In genomic region chr22:20651286-20651685, GRCh38 we compare ENCODE assay signal across 20 cellular contexts.
DNase-seq lines count a peak whose midpoint lies in the region; ATAC-seq and TF ChIP-seq lines count a peak whose summit lies in the region.
"Had no signal": no experiment of that assay in that cellular context is flagged by ENCODE, and none has a peak within 500 bp of the region (broad histone marks: within the 10 kb centered on the region; RNA-seq: fewer than 3 reads in every experiment).

No MANE protein-coding gene starts in this region.

- intact Hi-C loops in right cardiac atrium (cut with DNase I), result no loop called here
- intact Hi-C loops in vagina (cut with DNase I), result no loop called here
- intact Hi-C loops in colonic mucosa (cut with DNase I), result no loop called here

- H3K14ac ChIP-seq in neuronal stem cell (ENCODE audit: low read length), result no peak overlapping the region

- no peak overlapping the region for H3K4ac ChIP-seq in neuronal stem cell (ENCODE audit: low read length)

- WGBS in right cardiac atrium, result 85% methylated on average over 2 of the region's 2 CpGs
- WGBS in neuronal stem cell (ENCODE audit: extremely low coverage in 2 of 2, insufficient read length in 2 of 2, insufficient replicate concordance in 1 of 2), 2 donors, result no CpG with 5 or more reads among the region's 2 CpGs

- no peak overlapping the region for H4K91ac ChIP-seq in neuronal stem cell (ENCODE audit: low read depth, low read length, poor library complexity)

- H3K36me3 ChIP-seq in right atrium auricular region (no peaks in the 10 kb centered on the region), neuronal stem cell (replicated peaks in 1 of 2; ENCODE audit: control insufficient read depth in 2 of 2, insufficient read depth in 2 of 2, low read length in 2 of 2) (no peaks in the 10 kb centered on the region), vagina (no peaks in the 10 kb centered on the region), colonic mucosa (no peaks in the 10 kb centered on the region)
- H3K36me3 ChIP-seq: HAP-1 had no signal

- no peak for ATAC-seq in right cardiac atrium

- H3K79me1 ChIP-seq in neuronal stem cell (ENCODE audit: low read depth, low read length), result no peaks in the 10 kb centered on the region

- no peak overlapping the region for H3K18ac ChIP-seq in neuronal stem cell (ENCODE audit: low read length)

- H3K9me3 ChIP-seq in right atrium auricular region (no peaks in the 10 kb centered on the region), right cardiac atrium (ENCODE audit: control insufficient read depth, low read length) (no peaks in the 10 kb centered on the region), neuronal stem cell (replicated peaks in 1 of 2; ENCODE audit: control insufficient read depth in 2 of 2, insufficient read depth in 1 of 2, low read depth in 1 of 2, low read length in 2 of 2) (peaks cover 0 to 5% of the 10 kb centered on the region in 2 donors), vagina (no peaks in the 10 kb centered on the region), colonic mucosa (no peaks in the 10 kb centered on the region)
- H3K9me3 ChIP-seq: HAP-1 had no signal

- peak overlapping the region; percentile 11 for H2AFZ ChIP-seq in neuronal stem cell (ENCODE audit: low read length)

- no peak overlapping the region for H2BK5ac ChIP-seq in neuronal stem cell (ENCODE audit: low read length)

- H2BK15ac ChIP-seq in neuronal stem cell (ENCODE audit: low read length), result no peak overlapping the region

- no peak overlapping the region for H3K4me3 ChIP-seq in right atrium auricular region
- H3K4me3 ChIP-seq in right cardiac atrium (ENCODE audit: low read length), result no peak overlapping the region
- H3K4me3 ChIP-seq in fibroblast of pulmonary artery (replicated peaks; ENCODE audit: low read depth, low read length), result no peak overlapping the region
- H3K4me3 ChIP-seq in neuronal stem cell (ENCODE audit: low read length in 2 of 2), result no peak overlapping the region
- no peak overlapping the region for H3K4me3 ChIP-seq in vagina
- H3K4me3 ChIP-seq in colonic mucosa, result no peak overlapping the region
- H3K4me3 ChIP-seq: HAP-1 had no signal

- H2AK5ac ChIP-seq in neuronal stem cell (ENCODE audit: low read depth, low read length), result no peak overlapping the region

- H3K27me3 ChIP-seq in right atrium auricular region (no peaks in the 10 kb centered on the region), right cardiac atrium (ENCODE audit: control insufficient read depth, insufficient read depth) (no peaks in the 10 kb centered on the region), neuronal stem cell (ENCODE audit: control insufficient read depth in 3 of 3, insufficient read depth in 3 of 3, low read depth in 1 of 3, low read length in 3 of 3) (no peaks in the 10 kb centered on the region), vagina (no peaks in the 10 kb centered on the region), colonic mucosa (no peaks in the 10 kb centered on the region)

- H3K4me1 ChIP-seq in right atrium auricular region (no peaks in the 10 kb centered on the region), right cardiac atrium (ENCODE audit: control insufficient read depth, insufficient read depth, low read length) (no peaks in the 10 kb centered on the region), neuronal stem cell (ENCODE audit: control insufficient read depth in 2 of 2, insufficient read depth in 1 of 2, low read depth in 1 of 2, low read length in 2 of 2) (peaks cover 2 to 4% of the 10 kb centered on the region in 2 donors), vagina (no peaks in the 10 kb centered on the region), colonic mucosa (no peaks in the 10 kb centered on the region)
- H3K4me1 ChIP-seq: HAP-1 had no signal

- H3K23ac ChIP-seq in neuronal stem cell (ENCODE audit: low read depth, low read length, poor library complexity), result no peak overlapping the region

- TF ChIP-seq POLR2A in vagina (IDR thresholded peaks at IDR 0.05), result no peak

- H4K8ac ChIP-seq in neuronal stem cell (ENCODE audit: low read depth, low read length), result no peak overlapping the region

- TF ChIP-seq CTCF in right atrium auricular region (IDR thresholded peaks at IDR 0.05), result no peak
- TF ChIP-seq CTCF in fibroblast of pulmonary artery (IDR thresholded peaks at IDR 0.05; ENCODE audit: low read length, missing control alignments), result no peak
- no peak for TF ChIP-seq CTCF in vagina (IDR thresholded peaks at IDR 0.05)
- no peak for TF ChIP-seq CTCF in colonic mucosa (IDR thresholded peaks at IDR 0.05)

- H3K27ac ChIP-seq in right atrium auricular region (no peak overlapping the region), right cardiac atrium (ENCODE audit: low read length) (no peak overlapping the region), neuronal stem cell (replicated peaks; ENCODE audit: low read length) (no peak overlapping the region), vagina (no peak overlapping the region), colonic mucosa (no peak overlapping the region)
- H3K27ac ChIP-seq: RWPE1 had no signal

- H2BK12ac ChIP-seq in neuronal stem cell (ENCODE audit: low read length), result no peak overlapping the region

- H3K4me2 ChIP-seq in neuronal stem cell (ENCODE audit: insufficient read depth, low read length, poor library complexity, severe bottlenecking), result no peak overlapping the region

- peak; percentile 9 for DNase-seq in right atrium auricular region (ENCODE audit: low spot score)
- DNase-seq in right cardiac atrium, result no peak
- peak; percentile 31 for DNase-seq in fibroblast of pulmonary artery (ENCODE audit: low read depth)
- DNase-seq in neuronal stem cell (ENCODE audit: low spot score), result no peak
- DNase-seq in vagina (ENCODE audit: extremely low spot score in 2 of 2), result peak; percentile 29 to 74
- no peak for DNase-seq in SHP77 treated with DMSO at 0.1 percent for 48 hours (lab: John Stamatoyannopoulos, UW)
- DNase-seq in colonic mucosa, result no peak
- no peak for DNase-seq in DMS153 (lab: John Stamatoyannopoulos, UW)
- DNase-seq: CD4-positive, CD25-positive, alpha-beta regulatory T cell; DMS79; KG1; NCI-H1092; NCI-H1436; NCI-H187 treated with DMSO at 0.1 percent for 48 hours; NCI-H2107; NCI-H510A; NK-92 treated with Interleukin-12 subunit alpha and Interleukin-12 subunit beta, amount 100 ng/mL, for 24 hours; SIG-M5 had no signal

- H3K9ac ChIP-seq in neuronal stem cell (ENCODE audit: low read depth, low read length, poor library complexity) (no peak overlapping the region), colonic mucosa (ENCODE audit: low read depth in 2 of 2, low read length in 2 of 2) (no peak overlapping the region)

- no peak overlapping the region for H2BK120ac ChIP-seq in neuronal stem cell (ENCODE audit: low read depth, low read length)

Comparison
In these comparisons a context has a peak if more than half of its experiments do, and no peak if none do; other contexts are left out.
1. DNase-seq: peak in right atrium auricular region (single experiment), fibroblast of pulmonary artery (single experiment) and vagina (2 of 2); none in right cardiac atrium (0 of 3), neuronal stem cell (single experiment), SHP77 treated with DMSO at 0.1 percent for 48 hours (single experiment), colonic mucosa (single experiment) and DMS153 (single experiment).